In genomic region chr12:52672321-52672933, GRCh38 we compare ENCODE assay signal across 26 cellular contexts. TPM values are rescaled to one million over a fixed set of nuclear protein-coding genes. Genes with fewer than 3 reads are reported as not detected.
DNase-seq lines count a peak whose midpoint lies in the region; ATAC-seq, FAIRE-seq and TF ChIP-seq lines count a peak whose summit lies in the region.
"Had no signal": no experiment of that assay in that cellular context is flagged by ENCODE, and none has a peak within 500 bp of the region (broad histone marks: within the 10 kb centered on the region; RNA-seq: fewer than 3 reads in every experiment).

No MANE protein-coding gene starts in this region.

- no peaks in the 10 kb centered on the region for H3K36me3 Mint-ChIP-seq in natural killer cell treated with Interleukin-12 subunit alpha and Interleukin-12 subunit beta and Interleukin-15 and Interleukin-18, amount 100 ng/mL, for 72 hours
- no peaks in the 10 kb centered on the region for H3K36me3 Mint-ChIP-seq in CD8-positive, alpha-beta T cell
- H3K36me3 Mint-ChIP-seq: activated naive CD8-positive, alpha-beta T cell treated with anti-CD3 and anti-CD28 coated beads for 36 hours; CD14-positive monocyte had no signal

- peaks cover 4 to 26% of the 10 kb centered on the region in 2 donors for H3K27me3 Mint-ChIP-seq in natural killer cell treated with Interleukin-12 subunit alpha and Interleukin-12 subunit beta and Interleukin-15 and Interleukin-18, amount 100 ng/mL, for 72 hours
- H3K27me3 Mint-ChIP-seq in CD8-positive, alpha-beta T cell (ENCODE audit: low read depth): no peaks in the 10 kb centered on the region
- H3K27me3 Mint-ChIP-seq: activated naive CD8-positive, alpha-beta T cell treated with anti-CD3 and anti-CD28 coated beads for 36 hours had no signal

- peaks cover 6 to 9% of the 10 kb centered on the region in 2 donors for H3K4me1 Mint-ChIP-seq in natural killer cell treated with Interleukin-12 subunit alpha and Interleukin-12 subunit beta and Interleukin-15 and Interleukin-18, amount 100 ng/mL, for 72 hours (ENCODE audit: low read depth in 2 of 2)
- H3K4me1 Mint-ChIP-seq in CD8-positive, alpha-beta T cell (ENCODE audit: low read depth): peaks cover 4% of the 10 kb centered on the region
- H3K4me1 Mint-ChIP-seq: activated naive CD8-positive, alpha-beta T cell treated with anti-CD3 and anti-CD28 coated beads for 36 hours; CD14-positive monocyte had no signal

- no peak overlapping the region for H3K27ac ChIP-seq in CD8-positive, alpha-beta T cell (ENCODE audit: low read depth, low read length)
- H3K27ac ChIP-seq: body of pancreas, esophagus squamous epithelium, gastroesophageal sphincter, SJCRH30 had no signal

- no peaks in the 10 kb centered on the region for H3K9me3 ChIP-seq in CD8-positive, alpha-beta T cell (ENCODE audit: low read length)
- H3K9me3 ChIP-seq: body of pancreas, esophagus squamous epithelium, gastroesophageal sphincter, MG63, SJCRH30 had no signal

- H3K9me3 Mint-ChIP-seq in natural killer cell treated with Interleukin-12 subunit alpha and Interleukin-12 subunit beta and Interleukin-15 and Interleukin-18, amount 100 ng/mL, for 72 hours: no peaks in the 10 kb centered on the region
- H3K9me3 Mint-ChIP-seq in CD8-positive, alpha-beta T cell: no peaks in the 10 kb centered on the region
- H3K9me3 Mint-ChIP-seq: activated CD4-positive, alpha-beta T cell treated with anti-CD3 and anti-CD28 coated beads, Interleukin-2, amount 10 ng/mL, durations not matched to agents 7 days and 5 days; activated naive CD8-positive, alpha-beta T cell treated with anti-CD3 and anti-CD28 coated beads for 36 hours; CD14-positive monocyte; T-helper 1 cell treated with Interleukin-12 subunit alpha and Interleukin-12 subunit beta and Interleukin-4 antibody, amounts not matched to agents 30 μg/mL and 1 μg/mL, for 36 hours had no signal

- CTCF ChIA-PET in CD8-positive, alpha-beta T cell (lab: Charles Lee): interaction anchor here (0.8 to 1.9 kb wide), 4 partner anchors 15 to 207 kb away, joined by 3 to 7 read pairs (median 4); no protein-coding TSS in a partner anchor

- no peak for FAIRE-seq in bronchial epithelial cell (lab: Jason Lieb, UNC)
- FAIRE-seq: kidney had no signal

- H3K36me3 ChIP-seq in bronchial epithelial cell (ENCODE audit: control insufficient read depth, insufficient read depth, low read length): no peaks in the 10 kb centered on the region
- H3K36me3 ChIP-seq in CD8-positive, alpha-beta T cell (ENCODE audit: insufficient read depth, low read length): no peaks in the 10 kb centered on the region
- H3K36me3 ChIP-seq: esophagus squamous epithelium, gastroesophageal sphincter, MG63, SJCRH30 had no signal

- no peaks in the 10 kb centered on the region for H3K4me1 ChIP-seq in CD8-positive, alpha-beta T cell (ENCODE audit: insufficient read depth, low read length)
- H3K4me1 ChIP-seq: body of pancreas, esophagus squamous epithelium, SJCRH30 had no signal

- H3K27me3 ChIP-seq in bronchial epithelial cell (ENCODE audit: control insufficient read depth, insufficient read depth, low read length): no peaks in the 10 kb centered on the region
- H3K27me3 ChIP-seq in CD8-positive, alpha-beta T cell (ENCODE audit: insufficient read depth, low read length): no peaks in the 10 kb centered on the region
- H3K27me3 ChIP-seq: body of pancreas had no signal

- DNase-seq in Daoy (ENCODE audit: low read depth) (peak; percentile 33), M059J (ENCODE audit: low read depth) (peak; percentile 85), bronchial epithelial cell (ENCODE audit: low read depth) (peak; percentile 91), Ammon's horn (ENCODE audit: low spot score) (no peak)
- no peak for DNase-seq in natural killer cell treated with Interleukin-12 subunit alpha and Interleukin-12 subunit beta and Interleukin-15 and Interleukin-18, amount 100 ng/mL, for 72 hours (ENCODE audit: low spot score)
- DNase-seq in activated T-cell treated with anti-CD3 and anti-CD28 coated beads, Interleukin-2, amount 50 U/mL, for 48 hours: no peak
- no peak for DNase-seq in CD8-positive, alpha-beta T cell
- DNase-seq: activated CD4-positive, alpha-beta T cell treated with anti-CD3 and anti-CD28 coated beads, Interleukin-2, amount 10 ng/mL, durations not matched to agents 7 days and 5 days; activated naive CD8-positive, alpha-beta T cell treated with anti-CD3 and anti-CD28 coated beads for 36 hours; body of pancreas; DMS153; effector CD8-positive, alpha-beta T cell; esophagus squamous epithelium; kidney; MG63; NCI-H1417 treated with DMSO at 0.1 percent for 48 hours; NCI-H446 treated with DMSO at 0.1 percent for 48 hours; OCI-M1; right cardiac atrium; SJCRH30; stimulated activated CD4-positive, alpha-beta T cell treated with anti-CD3 and anti-CD28 coated beads, Interleukin-15, amount 100 ng/mL, for 24 hours had no signal

- ATAC-seq in natural killer cell treated with Interleukin-12 subunit alpha and Interleukin-12 subunit beta and Interleukin-15 and Interleukin-18, amount 100 ng/mL, for 72 hours: peak; percentile 56 to 57
- ATAC-seq in CD8-positive, alpha-beta T cell: no peak
- ATAC-seq: body of pancreas, gastroesophageal sphincter, right cardiac atrium had no signal

- no peak overlapping the region for H3K4me3 ChIP-seq in bronchial epithelial cell (ENCODE audit: low read depth, low read length)
- no peak overlapping the region for H3K4me3 ChIP-seq in CD8-positive, alpha-beta T cell (ENCODE audit: low read depth, low read length)
- H3K4me3 ChIP-seq: body of pancreas, esophagus squamous epithelium, gastroesophageal sphincter, MG63, SJCRH30 had no signal

- no peak overlapping the region for H3K4me3 Mint-ChIP-seq in natural killer cell treated with Interleukin-12 subunit alpha and Interleukin-12 subunit beta and Interleukin-15 and Interleukin-18, amount 100 ng/mL, for 72 hours
- H3K4me3 Mint-ChIP-seq in CD8-positive, alpha-beta T cell: no peak overlapping the region
- H3K4me3 Mint-ChIP-seq: activated CD4-positive, alpha-beta T cell treated with anti-CD3 and anti-CD28 coated beads, Interleukin-2, amount 10 ng/mL, durations not matched to agents 7 days and 5 days; activated naive CD8-positive, alpha-beta T cell treated with anti-CD3 and anti-CD28 coated beads for 36 hours; CD14-positive monocyte; T-helper 1 cell treated with Interleukin-12 subunit alpha and Interleukin-12 subunit beta and Interleukin-4 antibody, amounts not matched to agents 30 μg/mL and 1 μg/mL, for 36 hours had no signal

- intact Hi-C loops in CD8-positive, alpha-beta T cell (cut with DNase I, micrococcal nuclease): no loop called here

- no peak for TF ChIP-seq CTCF in bronchial epithelial cell (IDR thresholded peaks at IDR 0.05; ENCODE audit: insufficient read depth, low read length, severe bottlenecking)
- TF ChIP-seq CTCF in CD8-positive, alpha-beta T cell (IDR thresholded peaks at IDR 0.05): no peak

- POLR2A ChIA-PET in CD8-positive, alpha-beta T cell (lab: Charles Lee): interaction anchor here (1.2 to 1.8 kb wide), 4 partner anchors 9 to 25 kb away, joined by 3 to 7 read pairs (median 5); no protein-coding TSS in a partner anchor

- H3K27ac Mint-ChIP-seq in natural killer cell treated with Interleukin-12 subunit alpha and Interleukin-12 subunit beta and Interleukin-15 and Interleukin-18, amount 100 ng/mL, for 72 hours: no peak overlapping the region
- H3K27ac Mint-ChIP-seq in CD8-positive, alpha-beta T cell: no peak overlapping the region
- H3K27ac Mint-ChIP-seq: activated CD4-positive, alpha-beta T cell treated with anti-CD3 and anti-CD28 coated beads, Interleukin-2, amount 10 ng/mL, durations not matched to agents 7 days and 5 days; activated naive CD8-positive, alpha-beta T cell treated with anti-CD3 and anti-CD28 coated beads for 36 hours; CD14-positive monocyte; T-helper 1 cell treated with Interleukin-12 subunit alpha and Interleukin-12 subunit beta and Interleukin-4 antibody, amounts not matched to agents 30 μg/mL and 1 μg/mL, for 36 hours had no signal

RNA-seq across cellular contexts. Expression of gene KRT1, which starts 7.8 kb away (rescaled TPM):
- total RNA-seq in Daoy (2014; rRNA removed; shearing (Covaris generic)): not detected in 2 replicates
- not detected in 2 replicates for total RNA-seq in M059J (2014; rRNA removed; shearing (Covaris generic))
- not detected in 2 replicates for total RNA-seq in bronchial epithelial cell
- total RNA-seq in natural killer cell treated with Interleukin-12 subunit alpha and Interleukin-12 subunit beta and Interleukin-15 and Interleukin-18, amount 100 ng/mL, for 72 hours: not detected
- under 1 TPM; 0.25 to 0.95 TPM for total RNA-seq in CD8-positive, alpha-beta T cell
- total RNA-seq: activated naive CD8-positive, alpha-beta T cell treated with anti-CD3 and anti-CD28 coated beads for 36 hours; body of pancreas; gastroesophageal sphincter; kidney; lung microvascular endothelial cell; right cardiac atrium; SJCRH30; ureter had no signal

RNA-seq across cellular contexts. Expression of gene KRT2, which starts 20.4 kb away (rescaled TPM):
- 0.03 and 0.40 TPM in 2 replicates for total RNA-seq in Daoy (2014; rRNA removed; shearing (Covaris generic))
- total RNA-seq in M059J (2014; rRNA removed; shearing (Covaris generic)): not detected in 2 replicates
- total RNA-seq in bronchial epithelial cell: not detected in 2 replicates
- total RNA-seq in natural killer cell treated with Interleukin-12 subunit alpha and Interleukin-12 subunit beta and Interleukin-15 and Interleukin-18, amount 100 ng/mL, for 72 hours: not detected
- 1 to 10 TPM; 1.4 TPM for total RNA-seq in CD8-positive, alpha-beta T cell
- total RNA-seq: activated naive CD8-positive, alpha-beta T cell treated with anti-CD3 and anti-CD28 coated beads for 36 hours; body of pancreas; gastroesophageal sphincter; kidney; lung microvascular endothelial cell; right cardiac atrium; SJCRH30; ureter had no signal

RNA-seq across cellular contexts. Expression of gene KRT77, which starts 30.9 kb away (rescaled TPM):
- not detected in 2 replicates for total RNA-seq in Daoy (2014; rRNA removed; shearing (Covaris generic))
- total RNA-seq in M059J (2014; rRNA removed; shearing (Covaris generic)): not detected in 2 replicates
- total RNA-seq in bronchial epithelial cell: under 0.01 TPM in 1 of 2 replicates, not detected in the other
- not detected for total RNA-seq in natural killer cell treated with Interleukin-12 subunit alpha and Interleukin-12 subunit beta and Interleukin-15 and Interleukin-18, amount 100 ng/mL, for 72 hours
- not detected for total RNA-seq in CD8-positive, alpha-beta T cell
- total RNA-seq: activated CD4-positive, alpha-beta T cell treated with anti-CD3 and anti-CD28 coated beads, Interleukin-2, amount 10 ng/mL, durations not matched to agents 7 days and 5 days; activated naive CD8-positive, alpha-beta T cell treated with anti-CD3 and anti-CD28 coated beads for 36 hours; body of pancreas; esophagus squamous epithelium; gastroesophageal sphincter; kidney; lung microvascular endothelial cell; right cardiac atrium; SJCRH30; ureter had no signal

RNA-seq across cellular contexts. Expression of gene KRT73, which starts 54.1 kb away (rescaled TPM):
- not detected in 2 replicates for total RNA-seq in Daoy (2014; rRNA removed; shearing (Covaris generic))
- not detected in 2 replicates for total RNA-seq in M059J (2014; rRNA removed; shearing (Covaris generic))
- total RNA-seq in bronchial epithelial cell: not detected in 2 replicates
- total RNA-seq in natural killer cell treated with Interleukin-12 subunit alpha and Interleukin-12 subunit beta and Interleukin-15 and Interleukin-18, amount 100 ng/mL, for 72 hours: under 1 TPM in 1 of 2 donors, not detected in 1; 0.52 TPM
- total RNA-seq in CD8-positive, alpha-beta T cell: 1 to 10 TPM; 7.8 to 8.1 TPM
- total RNA-seq: gastroesophageal sphincter, kidney, lung microvascular endothelial cell, right cardiac atrium, SJCRH30, ureter had no signal

Comparison
In these comparisons a context has a peak if more than half of its experiments do, and no peak if none do; other contexts are left out.
1. DNase-seq: peak in Daoy (single experiment), M059J (single experiment) and bronchial epithelial cell (single experiment); none in natural killer cell treated with Interleukin-12 subunit alpha and Interleukin-12 subunit beta and Interleukin-15 and Interleukin-18, amount 100 ng/mL, for 72 hours (single experiment), activated T-cell treated with anti-CD3 and anti-CD28 coated beads, Interleukin-2, amount 50 U/mL, for 48 hours (0 of 2), CD8-positive, alpha-beta T cell (0 of 7) and Ammon's horn (single experiment).